29 cellular contexts compared by ENCODE assay signal in genomic region chr16:25198021-25198420, GRCh38. TPM values are rescaled to one million over a fixed set of nuclear protein-coding genes. Genes with fewer than 3 reads are reported as not detected.
DNase-seq lines count a peak whose midpoint lies in the region; ATAC-seq, FAIRE-seq and TF ChIP-seq lines count a peak whose summit lies in the region.
"Had no signal": no experiment of that assay in that cellular context is flagged by ENCODE, and none has a peak within 500 bp of the region (broad histone marks: within the 10 kb centered on the region; RNA-seq: fewer than 3 reads in every experiment).

No MANE protein-coding gene starts in this region.

- H3K4me3 ChIP-seq in tibial artery, result no peak overlapping the region
- H3K4me3 ChIP-seq: dorsolateral prefrontal cortex had no signal

- no peaks in the 10 kb centered on the region for H3K27me3 Mint-ChIP-seq in CD4-positive, alpha-beta T cell
- H3K27me3 Mint-ChIP-seq: activated CD4-positive, alpha-beta T cell treated with anti-CD3 and anti-CD28 coated beads, Interleukin-2, amount 10 ng/mL, durations not matched to agents 7 days and 5 days; activated naive CD8-positive, alpha-beta T cell treated with anti-CD3 and anti-CD28 coated beads, Interleukin-2, amount 50 U/mL, for 24 hours; central memory CD8-positive, alpha-beta T cell had no signal

- no peaks in the 10 kb centered on the region for H3K4me1 Mint-ChIP-seq in CD4-positive, alpha-beta T cell (ENCODE audit: low read depth)
- H3K4me1 Mint-ChIP-seq: activated CD4-positive, alpha-beta T cell treated with anti-CD3 and anti-CD28 coated beads, Interleukin-2, amount 10 ng/mL, durations not matched to agents 7 days and 5 days; activated naive CD8-positive, alpha-beta T cell treated with anti-CD3 and anti-CD28 coated beads, Interleukin-2, amount 50 U/mL, for 24 hours; central memory CD8-positive, alpha-beta T cell; natural killer cell; WTC11 had no signal

- H3K27me3 ChIP-seq in tibial artery, result no peaks in the 10 kb centered on the region
- no peaks in the 10 kb centered on the region for H3K27me3 ChIP-seq in CD4-positive, alpha-beta T cell (ENCODE audit: control insufficient read depth, insufficient read depth, low read length)
- H3K27me3 ChIP-seq: BE2C, dorsolateral prefrontal cortex had no signal

- H3K9me3 ChIP-seq in tibial artery, result no peaks in the 10 kb centered on the region
- H3K9me3 ChIP-seq in CD4-positive, alpha-beta T cell (ENCODE audit: control insufficient read depth, low read length), result no peaks in the 10 kb centered on the region
- H3K9me3 ChIP-seq: BE2C had no signal

- POLR2A ChIA-PET in CD4-positive, alpha-beta T cell (lab: Charles Lee), result no interaction called here

- no peaks in the 10 kb centered on the region for H3K4me1 ChIP-seq in tibial artery
- H3K4me1 ChIP-seq: BE2C had no signal

- H3K36me3 Mint-ChIP-seq in CD4-positive, alpha-beta T cell (ENCODE audit: low read depth), result no peaks in the 10 kb centered on the region
- H3K36me3 Mint-ChIP-seq: natural killer cell, WTC11 had no signal

- no peak for TF ChIP-seq POLR2A in H54 (IDR thresholded peaks at IDR 0.05; ENCODE audit: low read depth, low read length)

- ATAC-seq in HG03280 (IDR thresholded peaks at IDR 0.05; ENCODE audit: unreplicated experiment), result no peak
- ATAC-seq in CD4-positive, alpha-beta T cell (ENCODE audit: poor library complexity), result no peak
- ATAC-seq: activated naive CD8-positive, alpha-beta T cell treated with anti-CD3 and anti-CD28 coated beads, Interleukin-2, amount 50 U/mL, for 24 hours; activated T-cell treated with anti-CD3 and anti-CD28 coated beads, Interleukin-2, amount 50 U/mL, for 4 hours; natural killer cell; WTC11 had no signal

- H3K36me3 ChIP-seq in tibial artery, result no peaks in the 10 kb centered on the region
- H3K36me3 ChIP-seq: BE2C had no signal

- DNase-seq in A172 (ENCODE audit: low spot score) (peak; percentile 79), H54 (ENCODE audit: insufficient read length, low spot score) (peak; percentile 41), RCC 7860 (ENCODE audit: low spot score) (peak; percentile 50), epithelial cell of prostate (ENCODE audit: low read depth, low spot score) (peak; percentile 14), tibial artery (no peak), GM20000 (ENCODE audit: low spot score) (no peak)
- DNase-seq in CD4-positive, alpha-beta T cell, result no peak
- DNase-seq: activated CD4-positive, alpha-beta T cell treated with anti-CD3 and anti-CD28 coated beads, Interleukin-2, amount 10 ng/mL, durations not matched to agents 7 days and 5 days; activated naive CD8-positive, alpha-beta T cell treated with anti-CD3 and anti-CD28 coated beads, Interleukin-2, amount 50 U/mL, for 24 hours; activated T-cell treated with anti-CD3 and anti-CD28 coated beads, Interleukin-2, amount 50 U/mL, for 4 hours; BE2C; COR-L47; DMS79 treated with DMSO at 0.1 percent for 48 hours; dorsolateral prefrontal cortex; KBM-7; natural killer cell; NCI-H1436; NCI-H345; occipital lobe; small intestine; stimulated activated CD4-positive, alpha-beta T cell treated with anti-CD3 and anti-CD28 coated beads, Interleukin-2, amount 100 ng/mL, for 24 hours; trophoblast cell had no signal

- CTCF ChIA-PET in CD4-positive, alpha-beta T cell (lab: Charles Lee), result no interaction called here

- FAIRE-seq in H54 (lab: Jason Lieb, UNC) (peak; percentile 65), RCC 7860 (lab: Jason Lieb, UNC) (no peak)
- FAIRE-seq: GM12891, H1, islet of Langerhans, small intestine had no signal

- intact Hi-C loops in tibial artery (cut with DNase I; ENCODE audit: low total_unique reads), result no loop called here
- intact Hi-C loops in CD4-positive, alpha-beta T cell (cut with DNase I, micrococcal nuclease), result no loop called here

- H3K27ac ChIP-seq in epithelial cell of prostate (peak overlapping the region; percentile 13), tibial artery (no peak overlapping the region)
- H3K27ac ChIP-seq in CD4-positive, alpha-beta T cell (ENCODE audit: low read depth, low read length), result no peak overlapping the region
- H3K27ac ChIP-seq: dorsolateral prefrontal cortex had no signal

- TF ChIP-seq CTCF in tibial artery (IDR thresholded peaks at IDR 0.05) (no peak), GM20000 (IDR thresholded peaks at IDR 0.05; ENCODE audit: extremely low read depth, missing control alignments) (no peak)
- no peak for TF ChIP-seq CTCF in CD4-positive, alpha-beta T cell (IDR thresholded peaks at IDR 0.05)

- H3K4me3 Mint-ChIP-seq in CD4-positive, alpha-beta T cell, result no peak overlapping the region
- H3K4me3 Mint-ChIP-seq: activated CD4-positive, alpha-beta T cell treated with anti-CD3 and anti-CD28 coated beads, Interleukin-2, amount 10 ng/mL, durations not matched to agents 7 days and 5 days; activated naive CD8-positive, alpha-beta T cell treated with anti-CD3 and anti-CD28 coated beads, Interleukin-2, amount 50 U/mL, for 24 hours; activated T-cell treated with anti-CD3 and anti-CD28 coated beads, Interleukin-2, amount 50 U/mL, for 4 hours; central memory CD8-positive, alpha-beta T cell; natural killer cell; WTC11 had no signal

- no peaks in the 10 kb centered on the region for H3K9me3 Mint-ChIP-seq in CD4-positive, alpha-beta T cell
- H3K9me3 Mint-ChIP-seq: activated CD4-positive, alpha-beta T cell treated with anti-CD3 and anti-CD28 coated beads, Interleukin-2, amount 10 ng/mL, durations not matched to agents 7 days and 5 days; activated naive CD8-positive, alpha-beta T cell treated with anti-CD3 and anti-CD28 coated beads, Interleukin-2, amount 50 U/mL, for 24 hours; activated T-cell treated with anti-CD3 and anti-CD28 coated beads, Interleukin-2, amount 50 U/mL, for 4 hours; central memory CD8-positive, alpha-beta T cell; natural killer cell; WTC11 had no signal

- no peak overlapping the region for H3K27ac Mint-ChIP-seq in CD4-positive, alpha-beta T cell
- H3K27ac Mint-ChIP-seq: activated CD4-positive, alpha-beta T cell treated with anti-CD3 and anti-CD28 coated beads, Interleukin-2, amount 10 ng/mL, durations not matched to agents 7 days and 5 days; activated naive CD8-positive, alpha-beta T cell treated with anti-CD3 and anti-CD28 coated beads, Interleukin-2, amount 50 U/mL, for 24 hours; natural killer cell; WTC11 had no signal

RNA-seq across cellular contexts. Expression of gene AQP8, which starts 18.7 kb away (rescaled TPM):
- total RNA-seq in A172 (2014; rRNA removed; shearing (Covaris generic)), result not detected in 2 replicates
- total RNA-seq in CD4-positive, alpha-beta T cell, result under 1 TPM; 0.64 to 0.82 TPM
- total RNA-seq: activated CD4-positive, alpha-beta T cell treated with anti-CD3 and anti-CD28 coated beads, Interleukin-2, amount 10 ng/mL, durations not matched to agents 7 days and 5 days; H1; HT-29; occipital lobe had no signal

RNA-seq across cellular contexts. Expression of gene ZKSCAN2, which starts 59.6 kb away (rescaled TPM):
- 2.7 and 4.3 TPM in 2 replicates for total RNA-seq in A172 (2014; rRNA removed; shearing (Covaris generic))
- 10 to 100 TPM in 1 of 2 experiments, 1 to 10 TPM in 1; 9.5 to 10.2 TPM for total RNA-seq in CD4-positive, alpha-beta T cell

Comparison
In these comparisons a context has a peak if more than half of its experiments do, and no peak if none do; other contexts are left out.
1. DNase-seq: peak in A172 (single experiment), H54 (single experiment), RCC 7860 (single experiment) and epithelial cell of prostate (single experiment); none in tibial artery (0 of 2), GM20000 (single experiment) and CD4-positive, alpha-beta T cell (0 of 10).